In genomic region chr7:158246960-158247673, GRCh38 we compare ENCODE assay signal across 19 cellular contexts.
"Had no signal": no experiment of that assay in that cellular context is flagged by ENCODE, and none has a peak within 500 bp of the region (broad histone marks: within the 10 kb centered on the region; RNA-seq: fewer than 3 reads in every experiment).

No MANE protein-coding gene starts in this region.

- ATAC-seq: activated naive CD8-positive, alpha-beta T cell treated with anti-CD3 and anti-CD28 coated beads, Interleukin-2, amount 50 U/mL, for 24 hours; gastrocnemius medialis; stimulated activated memory B cell treated with anti-CD40 and anti-IgM and Interleukin-4, amounts not matched to agents 10 μg/mL and 1 μg/mL and 100 μg/mL, for 72 hours had no signal

- H3K36me3 ChIP-seq: gastrocnemius medialis, left ventricle myocardium inferior, right lobe of liver, thoracic aorta had no signal

- H3K27me3 Mint-ChIP-seq: activated naive CD4-positive, alpha-beta T cell treated with anti-CD3 and anti-CD28 coated beads, Interleukin-2, amount 10 ng/mL, durations not matched to agents 7 days and 5 days; activated naive CD8-positive, alpha-beta T cell treated with anti-CD3 and anti-CD28 coated beads, Interleukin-2, amount 50 U/mL, for 24 hours; memory B cell; stimulated activated memory B cell treated with anti-CD40 and anti-IgM and Interleukin-4, amounts not matched to agents 10 μg/mL and 1 μg/mL and 100 μg/mL, for 72 hours; type B pancreatic cell had no signal

- H3K27ac ChIP-seq: gastrocnemius medialis, left ventricle myocardium inferior, parathyroid adenoma, right lobe of liver, thoracic aorta had no signal

- DNase-seq: activated CD4-positive, alpha-beta T cell treated with anti-CD3 and anti-CD28 coated beads for 1 hour; activated CD4-positive, alpha-beta T cell treated with anti-CD3 and anti-CD28 coated beads, Interleukin-2, amount 50 U/mL, for 1 hour; activated naive CD4-positive, alpha-beta T cell treated with anti-CD3 and anti-CD28 coated beads, Interleukin-2, amount 10 ng/mL, durations not matched to agents 7 days and 5 days; activated naive CD8-positive, alpha-beta T cell treated with anti-CD3 and anti-CD28 coated beads, Interleukin-2, amount 50 U/mL, for 24 hours; activated T-cell treated with anti-CD3 and anti-CD28 coated beads, Interleukin-2, amount 50 U/mL, for 48 hours; effector CD4-positive, alpha-beta T cell; gastrocnemius medialis; hippocampal formation; left ventricle myocardium inferior; small intestine; stimulated activated CD4-positive, alpha-beta T cell treated with anti-CD3 and anti-CD28 coated beads, Interleukin-15, amount 100 ng/mL, for 24 hours; T-helper 9 cell had no signal

- H3K4me1 Mint-ChIP-seq: activated naive CD4-positive, alpha-beta T cell treated with anti-CD3 and anti-CD28 coated beads, Interleukin-2, amount 10 ng/mL, durations not matched to agents 7 days and 5 days; activated naive CD8-positive, alpha-beta T cell treated with anti-CD3 and anti-CD28 coated beads, Interleukin-2, amount 50 U/mL, for 24 hours; memory B cell; nephron; stimulated activated memory B cell treated with anti-CD40 and anti-IgM and Interleukin-4, amounts not matched to agents 10 μg/mL and 1 μg/mL and 100 μg/mL, for 72 hours had no signal

- H3K4me3 Mint-ChIP-seq: activated naive CD4-positive, alpha-beta T cell treated with anti-CD3 and anti-CD28 coated beads, Interleukin-2, amount 10 ng/mL, durations not matched to agents 7 days and 5 days; activated naive CD8-positive, alpha-beta T cell treated with anti-CD3 and anti-CD28 coated beads, Interleukin-2, amount 50 U/mL, for 24 hours; memory B cell; nephron; stimulated activated memory B cell treated with anti-CD40 and anti-IgM and Interleukin-4, amounts not matched to agents 10 μg/mL and 1 μg/mL and 100 μg/mL, for 72 hours; type B pancreatic cell had no signal

- H3K36me3 Mint-ChIP-seq: activated naive CD4-positive, alpha-beta T cell treated with anti-CD3 and anti-CD28 coated beads, Interleukin-2, amount 10 ng/mL, durations not matched to agents 7 days and 5 days; memory B cell; stimulated activated memory B cell treated with anti-CD40 and anti-IgM and Interleukin-4, amounts not matched to agents 10 μg/mL and 1 μg/mL and 100 μg/mL, for 72 hours; type B pancreatic cell had no signal

- H3K9me3 ChIP-seq: gastrocnemius medialis, left ventricle myocardium inferior, right lobe of liver, thoracic aorta had no signal

- H3K27ac Mint-ChIP-seq: activated naive CD4-positive, alpha-beta T cell treated with anti-CD3 and anti-CD28 coated beads, Interleukin-2, amount 10 ng/mL, durations not matched to agents 7 days and 5 days; activated naive CD8-positive, alpha-beta T cell treated with anti-CD3 and anti-CD28 coated beads, Interleukin-2, amount 50 U/mL, for 24 hours; memory B cell; nephron; stimulated activated memory B cell treated with anti-CD40 and anti-IgM and Interleukin-4, amounts not matched to agents 10 μg/mL and 1 μg/mL and 100 μg/mL, for 72 hours; type B pancreatic cell had no signal

- H3K4me1 ChIP-seq: gastrocnemius medialis, left ventricle myocardium inferior, parathyroid adenoma, right lobe of liver had no signal

- H3K9me3 Mint-ChIP-seq: activated naive CD8-positive, alpha-beta T cell treated with anti-CD3 and anti-CD28 coated beads, Interleukin-2, amount 50 U/mL, for 24 hours; memory B cell; nephron; type B pancreatic cell had no signal

- H2AFZ ChIP-seq: parathyroid adenoma had no signal

- H3K4me3 ChIP-seq: gastrocnemius medialis, left ventricle myocardium inferior, right lobe of liver, thoracic aorta had no signal

- H3K9ac ChIP-seq: parathyroid adenoma had no signal

- H3K27me3 ChIP-seq: gastrocnemius medialis, right lobe of liver had no signal
